ENCODE assay signal across 1 cellular context in the genomic region with DNA sequence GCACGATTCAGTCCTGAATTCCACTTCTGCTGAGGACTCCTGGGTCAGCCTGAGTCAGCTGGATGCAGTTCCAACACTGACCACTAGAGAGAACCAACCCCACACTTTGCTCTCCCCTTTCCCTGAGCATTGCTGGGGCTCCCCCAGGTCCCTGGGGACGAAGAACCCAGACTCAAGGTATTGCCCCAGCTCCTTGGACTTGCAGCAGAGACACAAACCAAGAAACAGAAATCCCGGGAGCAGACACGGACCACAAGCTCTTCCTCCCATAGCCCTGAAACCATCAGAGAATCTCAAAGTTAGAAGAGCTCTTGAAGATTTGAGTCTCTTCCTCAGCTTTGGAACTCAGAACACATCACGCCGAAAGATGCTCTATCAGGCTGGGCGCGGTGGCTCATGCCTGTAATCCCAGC.
TF ChIP-seq lines count a peak whose summit lies in the region.

No MANE protein-coding gene starts in this region.

TF ChIP-seq in endothelial cell of umbilical vein, 7 proteins besides CTCF, POLR2A, EP300 and RAD21:
- TF ChIP-seq GATA2 (IDR thresholded peaks at IDR 0.05; ENCODE audit: insufficient read depth, insufficient read length, low read depth, low read length) (no peak), MYC (IDR thresholded peaks at IDR 0.05; ENCODE audit: low read depth, low read length) (no peak), POLR2AphosphoS5 (IDR thresholded peaks at IDR 0.05; ENCODE audit: insufficient read depth, low read depth, low read length) (no peak), FOS (IDR thresholded peaks at IDR 0.05; ENCODE audit: borderline replicate concordance, insufficient read depth, low read length) (no peak), JUN (IDR thresholded peaks at IDR 0.05; ENCODE audit: borderline replicate concordance, insufficient read depth, insufficient read length, low read depth) (no peak), EZH2 (IDR thresholded peaks at IDR 0.05; ENCODE audit: borderline replicate concordance, low read depth, low read length, severe bottlenecking) (no peak)
- TF ChIP-seq, protein P1, sequence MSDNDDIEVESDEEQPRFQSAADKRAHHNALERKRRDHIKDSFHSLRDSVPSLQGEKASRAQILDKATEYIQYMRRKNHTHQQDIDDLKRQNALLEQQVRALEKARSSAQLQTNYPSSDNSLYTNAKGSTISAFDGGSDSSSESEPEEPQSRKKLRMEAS (IDR thresholded peaks at IDR 0.05; ENCODE audit: insufficient read depth, insufficient read length): no peak
TF ChIP-seq in endothelial cell of umbilical vein: peak in this region for 0.
